1 cellular context compared by ENCODE assay signal in genomic region chr15:74957301-74958035, GRCh38.
TF ChIP-seq lines count a peak whose summit lies in the region.

No MANE protein-coding gene starts in this region.

TF ChIP-seq in SK-N-SH, 30 proteins besides CTCF, POLR2A, EP300 and RAD21 (continued from another document):
- TF ChIP-seq ZBTB33 (IDR thresholded peaks at IDR 0.05; ENCODE audit: borderline replicate concordance, low read depth): no peak
- no peak for TF ChIP-seq EZH2phosphoT487 (IDR thresholded peaks at IDR 0.05; ENCODE audit: borderline replicate concordance, low read depth)
- TF ChIP-seq TCF12 (IDR thresholded peaks at IDR 0.05): no peak
- TF ChIP-seq REST (IDR thresholded peaks at IDR 0.05; ENCODE audit: low read depth, low read length): no peak
- TF ChIP-seq USF2 (IDR thresholded peaks at IDR 0.05; ENCODE audit: borderline replicate concordance, low read depth, low read length): no peak
- no peak for TF ChIP-seq NRF1 (IDR thresholded peaks at IDR 0.05; ENCODE audit: low read depth, low read length)
